1 cellular context compared by ENCODE assay signal in genomic region chr10:18140149-18140956, GRCh38.
TF ChIP-seq lines count a peak whose summit lies in the region.

Gene CACNB2, plus strand, starts transcription at chr10:18140424.

TF ChIP-seq in HEK293, 187 proteins besides CTCF, POLR2A, EP300 and RAD21 (continued from another document and continues in another):
- TF ChIP-seq ZBTB49 (tag by site-specific recombination; IDR thresholded peaks at IDR 0.05; ENCODE audit: low read depth) (no peak), ZNF426 (tag by site-specific recombination; IDR thresholded peaks at IDR 0.05) (no peak), ZNF112 (tag by site-specific recombination; IDR thresholded peaks at IDR 0.05) (no peak), YY2 (tag by site-specific recombination; IDR thresholded peaks at IDR 0.05) (no peak), ZBTB48 (tag by site-specific recombination; IDR thresholded peaks at IDR 0.05) (peak; percentile 76), ZNF341 (tag by site-specific recombination; IDR thresholded peaks at IDR 0.05; ENCODE audit: low read depth) (peak; percentile 73), ZNF776 (tag by site-specific recombination; IDR thresholded peaks at IDR 0.05; ENCODE audit: borderline replicate concordance) (no peak), ZNF211 (tag by site-specific recombination; IDR thresholded peaks at IDR 0.05; ENCODE audit: low read depth) (no peak), ZNF549 (tag by site-specific recombination; IDR thresholded peaks at IDR 0.05) (no peak), ZNF138 (tag by site-specific recombination; IDR thresholded peaks at IDR 0.05; ENCODE audit: borderline replicate concordance) (no peak), ZNF239 (tag by site-specific recombination; IDR thresholded peaks at IDR 0.05) (no peak), ZBTB7A (tag by site-specific recombination; IDR thresholded peaks at IDR 0.05; ENCODE audit: low read depth) (0 out of 2 replicates have a peak, but pooled peaks have one; percentile 43), ZNF473 (tag by site-specific recombination; IDR thresholded peaks at IDR 0.05) (no peak), OSR2 (tag by site-specific recombination; IDR thresholded peaks at IDR 0.05) (0 out of 2 replicates have a peak, but pooled peaks have one; percentile 55), AEBP2 (tag by site-specific recombination; IDR thresholded peaks at IDR 0.05; ENCODE audit: borderline replicate concordance) (no peak), ZNF169 (tag by site-specific recombination; IDR thresholded peaks at IDR 0.05) (no peak), ZFHX2 (tag by site-specific recombination; conservative IDR thresholded peaks at IDR 0.05) (peak; percentile 7; the same call in 1 of the 2 replicates), KLF16 (tag by site-specific recombination; IDR thresholded peaks at IDR 0.05) (no peak), ZEB2 (tag by site-specific recombination; IDR thresholded peaks at IDR 0.05) (peak; percentile 23; the same call in 1 of the 2 replicates), ZNF140 (tag by site-specific recombination; IDR thresholded peaks at IDR 0.05) (no peak), ZNF658 (tag by site-specific recombination; IDR thresholded peaks at IDR 0.05) (no peak), ZBTB6 (tag by site-specific recombination; IDR thresholded peaks at IDR 0.05) (no peak), ZNF148 (tag by site-specific recombination; IDR thresholded peaks at IDR 0.05; ENCODE audit: borderline replicate concordance) (no peak), ZNF677 (tag by site-specific recombination; IDR thresholded peaks at IDR 0.05) (0 out of 2 replicates have a peak, but pooled peaks have one; percentile 41), ZBTB11 (tag by site-specific recombination; conservative IDR thresholded peaks at IDR 0.05; ENCODE audit: low read depth) (no peak), PBX3 (CRISPR knock-in tag; IDR thresholded peaks at IDR 0.05) (peak; percentile 44; the same call in 1 of the 2 replicates), ZNF146 (tag by site-specific recombination; IDR thresholded peaks at IDR 0.05) (no peak), ZNF747 (tag by site-specific recombination; IDR thresholded peaks at IDR 0.05) (no peak), KLF7 (tag by site-specific recombination; IDR thresholded peaks at IDR 0.05; ENCODE audit: borderline replicate concordance) (no peak), ZNF23 (tag by site-specific recombination; IDR thresholded peaks at IDR 0.05; ENCODE audit: borderline replicate concordance) (no peak), EGR2 (tag by site-specific recombination; IDR thresholded peaks at IDR 0.05; ENCODE audit: low read depth) (no peak), ZNF560 (tag by site-specific recombination; IDR thresholded peaks at IDR 0.05; ENCODE audit: borderline replicate concordance) (no peak), ZNF555 (tag by site-specific recombination; conservative IDR thresholded peaks at IDR 0.05) (no peak)
- TF ChIP-seq, protein P1, sequence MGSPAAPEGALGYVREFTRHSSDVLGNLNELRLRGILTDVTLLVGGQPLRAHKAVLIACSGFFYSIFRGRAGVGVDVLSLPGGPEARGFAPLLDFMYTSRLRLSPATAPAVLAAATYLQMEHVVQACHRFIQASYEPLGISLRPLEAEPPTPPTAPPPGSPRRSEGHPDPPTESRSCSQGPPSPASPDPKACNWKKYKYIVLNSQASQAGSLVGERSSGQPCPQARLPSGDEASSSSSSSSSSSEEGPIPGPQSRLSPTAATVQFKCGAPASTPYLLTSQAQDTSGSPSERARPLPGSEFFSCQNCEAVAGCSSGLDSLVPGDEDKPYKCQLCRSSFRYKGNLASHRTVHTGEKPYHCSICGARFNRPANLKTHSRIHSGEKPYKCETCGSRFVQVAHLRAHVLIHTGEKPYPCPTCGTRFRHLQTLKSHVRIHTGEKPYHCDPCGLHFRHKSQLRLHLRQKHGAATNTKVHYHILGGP (tag by site-specific recombination; IDR thresholded peaks at IDR 0.05) = no peak
- TF ChIP-seq, protein P2, sequence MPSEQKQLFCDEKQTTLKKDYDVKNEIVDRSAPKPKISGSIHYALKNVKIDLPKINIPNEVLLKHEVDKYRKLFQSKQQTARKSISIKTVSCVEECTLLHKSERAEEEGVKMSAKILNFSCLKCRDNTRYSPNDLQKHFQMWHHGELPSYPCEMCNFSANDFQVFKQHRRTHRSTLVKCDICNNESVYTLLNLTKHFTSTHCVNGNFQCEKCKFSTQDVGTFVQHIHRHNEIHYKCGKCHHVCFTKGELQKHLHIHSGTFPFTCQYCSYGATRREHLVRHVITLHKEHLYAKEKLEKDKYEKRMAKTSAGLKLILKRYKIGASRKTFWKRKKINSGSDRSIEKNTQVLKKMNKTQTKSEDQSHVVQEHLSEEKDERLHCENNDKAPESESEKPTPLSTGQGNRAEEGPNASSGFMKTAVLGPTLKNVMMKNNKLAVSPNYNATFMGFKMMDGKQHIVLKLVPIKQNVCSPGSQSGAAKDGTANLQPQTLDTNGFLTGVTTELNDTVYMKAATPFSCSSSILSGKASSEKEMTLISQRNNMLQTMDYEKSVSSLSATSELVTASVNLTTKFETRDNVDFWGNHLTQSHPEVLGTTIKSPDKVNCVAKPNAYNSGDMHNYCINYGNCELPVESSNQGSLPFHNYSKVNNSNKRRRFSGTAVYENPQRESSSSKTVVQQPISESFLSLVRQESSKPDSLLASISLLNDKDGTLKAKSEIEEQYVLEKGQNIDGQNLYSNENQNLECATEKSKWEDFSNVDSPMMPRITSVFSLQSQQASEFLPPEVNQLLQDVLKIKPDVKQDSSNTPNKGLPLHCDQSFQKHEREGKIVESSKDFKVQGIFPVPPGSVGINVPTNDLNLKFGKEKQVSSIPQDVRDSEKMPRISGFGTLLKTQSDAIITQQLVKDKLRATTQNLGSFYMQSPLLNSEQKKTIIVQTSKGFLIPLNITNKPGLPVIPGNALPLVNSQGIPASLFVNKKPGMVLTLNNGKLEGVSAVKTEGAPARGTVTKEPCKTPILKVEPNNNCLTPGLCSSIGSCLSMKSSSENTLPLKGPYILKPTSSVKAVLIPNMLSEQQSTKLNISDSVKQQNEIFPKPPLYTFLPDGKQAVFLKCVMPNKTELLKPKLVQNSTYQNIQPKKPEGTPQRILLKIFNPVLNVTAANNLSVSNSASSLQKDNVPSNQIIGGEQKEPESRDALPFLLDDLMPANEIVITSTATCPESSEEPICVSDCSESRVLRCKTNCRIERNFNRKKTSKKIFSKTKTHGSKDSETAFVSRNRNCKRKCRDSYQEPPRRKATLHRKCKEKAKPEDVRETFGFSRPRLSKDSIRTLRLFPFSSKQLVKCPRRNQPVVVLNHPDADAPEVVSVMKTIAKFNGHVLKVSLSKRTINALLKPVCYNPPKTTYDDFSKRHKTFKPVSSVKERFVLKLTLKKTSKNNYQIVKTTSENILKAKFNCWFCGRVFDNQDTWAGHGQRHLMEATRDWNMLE (tag by site-specific recombination; conservative IDR thresholded peaks at IDR 0.05; ENCODE audit: low read depth) = no peak
- TF ChIP-seq, protein P3, sequence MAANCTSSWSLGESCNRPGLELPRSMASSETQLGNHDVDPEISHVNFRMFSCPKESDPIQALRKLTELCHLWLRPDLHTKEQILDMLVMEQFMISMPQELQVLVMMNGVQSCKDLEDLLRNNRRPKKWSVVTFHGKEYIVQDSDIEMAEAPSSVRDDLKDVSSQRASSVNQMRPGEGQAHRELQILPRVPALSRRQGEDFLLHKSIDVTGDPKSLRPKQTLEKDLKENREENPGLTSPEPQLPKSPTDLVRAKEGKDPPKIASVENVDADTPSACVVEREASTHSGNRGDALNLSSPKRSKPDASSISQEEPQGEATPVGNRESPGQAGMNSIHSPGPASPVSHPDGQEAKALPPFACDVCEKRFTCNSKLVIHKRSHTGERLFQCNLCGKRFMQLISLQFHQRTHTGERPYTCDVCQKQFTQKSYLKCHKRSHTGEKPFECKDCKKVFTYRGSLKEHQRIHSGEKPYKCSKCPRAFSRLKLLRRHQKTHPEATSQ (tag by site-specific recombination; IDR thresholded peaks at IDR 0.05) = no peak
- TF ChIP-seq, protein P4, sequence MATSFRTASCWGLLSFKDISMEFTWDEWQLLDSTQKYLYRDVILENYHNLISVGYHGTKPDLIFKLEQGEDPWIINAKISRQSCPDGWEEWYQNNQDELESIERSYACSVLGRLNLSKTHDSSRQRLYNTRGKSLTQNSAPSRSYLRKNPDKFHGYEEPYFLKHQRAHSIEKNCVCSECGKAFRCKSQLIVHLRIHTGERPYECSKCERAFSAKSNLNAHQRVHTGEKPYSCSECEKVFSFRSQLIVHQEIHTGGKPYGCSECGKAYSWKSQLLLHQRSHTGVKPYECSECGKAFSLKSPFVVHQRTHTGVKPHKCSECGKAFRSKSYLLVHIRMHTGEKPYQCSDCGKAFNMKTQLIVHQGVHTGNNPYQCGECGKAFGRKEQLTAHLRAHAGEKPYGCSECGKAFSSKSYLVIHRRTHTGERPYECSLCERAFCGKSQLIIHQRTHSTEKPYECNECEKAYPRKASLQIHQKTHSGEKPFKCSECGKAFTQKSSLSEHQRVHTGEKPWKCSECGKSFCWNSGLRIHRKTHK (tag by site-specific recombination; IDR thresholded peaks at IDR 0.05) = no peak
